8 cellular contexts compared by ENCODE assay signal in the genomic region with DNA sequence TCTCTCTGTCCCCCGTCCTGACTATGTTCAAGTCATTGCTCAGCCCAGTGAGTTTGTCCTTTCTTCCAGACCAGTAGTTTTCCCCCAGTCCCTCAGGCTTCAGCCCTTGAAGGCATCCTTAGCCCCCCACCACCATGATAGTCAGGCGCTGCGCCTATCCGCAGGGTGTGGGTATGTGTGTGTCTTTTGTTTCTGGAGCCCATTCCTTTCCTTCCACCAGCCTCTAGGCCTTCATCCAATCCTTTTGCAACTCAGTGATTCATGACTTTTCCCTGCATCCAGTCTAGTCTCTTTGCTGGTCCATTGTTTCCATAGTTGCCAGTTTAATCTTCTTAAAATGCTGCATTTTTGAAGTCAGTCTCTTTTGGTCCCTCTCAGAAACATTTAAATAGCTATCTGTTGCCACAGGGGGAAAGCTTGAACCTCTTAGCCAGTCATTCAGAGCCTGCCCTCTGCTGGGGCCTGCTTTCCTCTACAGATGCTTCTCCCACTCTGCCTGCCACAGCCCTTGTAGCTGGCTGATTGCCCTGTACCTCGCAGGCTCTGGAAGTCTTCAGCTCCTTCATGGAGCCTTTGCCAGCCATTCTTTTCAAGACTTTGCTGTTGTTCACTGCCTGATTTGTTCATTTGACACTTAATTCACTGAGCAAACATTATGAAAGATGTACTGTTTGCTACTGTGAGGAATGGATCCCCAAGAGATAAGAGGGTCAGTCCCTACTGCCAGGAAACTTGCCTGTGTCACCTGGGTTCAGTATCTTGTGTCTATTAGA. TPM values are rescaled to one million over a fixed set of nuclear protein-coding genes. Genes with fewer than 3 reads are reported as not detected.
DNase-seq lines count a peak whose midpoint lies in the region; ATAC-seq, FAIRE-seq and TF ChIP-seq lines count a peak whose summit lies in the region.

No MANE protein-coding gene starts in this region.

- peak; percentile 68 for TF ChIP-seq CTCF in Panc1 (IDR thresholded peaks at IDR 0.05)
- peak; percentile 90 for TF ChIP-seq CTCF in foreskin fibroblast (IDR thresholded peaks at IDR 0.05; ENCODE audit: low read depth, low read length)
- TF ChIP-seq CTCF in neutrophil (IDR thresholded peaks at IDR 0.05), result no peak
- TF ChIP-seq CTCF in suprapubic skin (IDR thresholded peaks at IDR 0.05), result peak; percentile 51 to 58

- intact Hi-C loops in Panc1 (cut with micrococcal nuclease; ENCODE audit: unreplicated experiment), result loop anchor here (10.0 kb wide), 1 partner anchor 144 kb away; no protein-coding TSS in a partner anchor

- H3K36me3 ChIP-seq in Panc1 (ENCODE audit: control insufficient read depth, insufficient read depth, low read length) (no peaks in the 10 kb centered on the region), neutrophil (peaks cover 16% of the 10 kb centered on the region), suprapubic skin (peaks cover 6% of the 10 kb centered on the region)

- no peaks in the 10 kb centered on the region; the same call in 1 of the 2 replicates for H3K4me1 ChIP-seq in Panc1 (ENCODE audit: control insufficient read depth, insufficient read depth, low read length)
- H3K4me1 ChIP-seq in neutrophil (ENCODE audit: control insufficient read depth in 1 of 2, insufficient read depth in 1 of 2, low read depth in 1 of 2, low read length in 1 of 2), result peaks cover 14 to 17% of the 10 kb centered on the region in 2 experiments
- peaks cover 46% of the 10 kb centered on the region for H3K4me1 ChIP-seq in suprapubic skin

- no peak for TF ChIP-seq EP300 in suprapubic skin (IDR thresholded peaks at IDR 0.05)

- ATAC-seq in GM21381 (IDR thresholded peaks at IDR 0.05; ENCODE audit: unreplicated experiment) (peak; percentile 95), Panc1 (peak; percentile 92)

- TF ChIP-seq POLR2A in suprapubic skin (IDR thresholded peaks at IDR 0.05), result no peak

- POLR2A ChIA-PET in Panc1 (lab: Charles Lee), result no interaction called here

- in situ Hi-C loops in Panc1 (cut with HindIII; ENCODE audit: low pct_unique_long_range_greater_than_20kb, low sequenced_read_pairs), result no loop called here

- H3K27me3 ChIP-seq in Panc1 (ENCODE audit: control insufficient read depth, insufficient read depth, low read length) (no peaks in the 10 kb centered on the region), neutrophil (no peaks in the 10 kb centered on the region), suprapubic skin (no peaks in the 10 kb centered on the region)

- DNase-seq in DMS 273 treated with DMSO at 0.1 percent for 48 hours (lab: John Stamatoyannopoulos, UW) (peak; percentile 71), HTR-8/SVneo (ENCODE audit: insufficient read length, low spot score) (peak; percentile 55), Panc1 (ENCODE audit: low read depth, low spot score) (peak; percentile 32), foreskin fibroblast (peak; percentile 79 to 92), suprapubic skin (ENCODE audit: low spot score in 2 of 2) (peak in 1 of 2 donors; percentile 78)
- DNase-seq in activated T-helper 9 cell treated with anti-CD3 and anti-CD28 coated beads, Interleukin-2, amount 50 U/mL, for 16 hours (ENCODE audit: low read depth), result peak; percentile 19

- CTCF ChIA-PET in Panc1 (lab: Charles Lee), result interaction anchor here (0.6 to 1.1 kb wide), 2 partner anchors 74 to 180 kb away, joined by 3 read pairs; no protein-coding TSS in a partner anchor

- FAIRE-seq in HTR-8/SVneo (lab: Jason Lieb, UNC), result no peak

- no TSS peak for BruUV-seq in Panc1 (replicated peaks; lab: Mats Ljungman, UMichigan)

- 44% methylated on average over 5 of the region's 5 CpGs for WGBS in suprapubic skin

- no peak overlapping the region for H3K27ac ChIP-seq in Panc1 (ENCODE audit: low read length)
- H3K27ac ChIP-seq in neutrophil, result peak overlapping the region; percentile 64
- H3K27ac ChIP-seq in suprapubic skin, result no peak overlapping the region

- no peak overlapping the region for H3K4me3 ChIP-seq in Panc1 (ENCODE audit: low read depth in 2 of 2, low read length in 2 of 2)
- no peak overlapping the region for H3K4me3 ChIP-seq in foreskin fibroblast (ENCODE audit: low read depth in 1 of 2, low read length in 2 of 2)
- H3K4me3 ChIP-seq in neutrophil (ENCODE audit: low read depth in 1 of 2, low read length in 1 of 2), result no peak overlapping the region
- H3K4me3 ChIP-seq in suprapubic skin, result no peak overlapping the region

- no peaks in the 10 kb centered on the region for H3K9me3 ChIP-seq in Panc1 (ENCODE audit: control insufficient read depth, insufficient read depth, low read depth, low read length)
- H3K9me3 ChIP-seq in neutrophil, result no peaks in the 10 kb centered on the region
- no peaks in the 10 kb centered on the region for H3K9me3 ChIP-seq in suprapubic skin

RNA-seq across cellular contexts. Expression of gene ADCY7, which starts 55.9 kb away (rescaled TPM):
- total RNA-seq in Panc1 (2021; ENCODE audit: unreplicated experiment) (6.3 TPM), suprapubic skin (10 to 100 TPM; 15.0 to 23.3 (median 16.9) TPM)
- polyA plus RNA-seq in Panc1 (2012; ENCODE audit: insufficient read length), result 8.9 TPM

RNA-seq across cellular contexts. Expression of gene TENT4B, which starts 57.3 kb away (rescaled TPM):
- total RNA-seq in Panc1 (2021; ENCODE audit: unreplicated experiment) (9.7 TPM), suprapubic skin (10 to 100 TPM; 10.8 to 15.7 (median 12.9) TPM)
- polyA plus RNA-seq in Panc1 (2012; ENCODE audit: insufficient read length), result 4.0 TPM
